ENCODE assay signal across 12 cellular contexts in genomic region chr14:100617715-100618693, GRCh38. TPM values are rescaled to one million over a fixed set of nuclear protein-coding genes. Genes with fewer than 3 reads are reported as not detected.
DNase-seq lines count a peak whose midpoint lies in the region; ATAC-seq, FAIRE-seq and TF ChIP-seq lines count a peak whose summit lies in the region.
"Had no signal": no experiment of that assay in that cellular context is flagged by ENCODE, and none has a peak within 500 bp of the region (broad histone marks: within the 10 kb centered on the region; RNA-seq: fewer than 3 reads in every experiment).

No MANE protein-coding gene starts in this region.

- TF ChIP-seq EP300 in GM12878 (IDR thresholded peaks at IDR 0.05; ENCODE audit: borderline replicate concordance in 1 of 2, control insufficient read depth in 1 of 2, low read depth in 2 of 2, low read length in 2 of 2), result no peak

- DNase-seq in activated T-cell treated with anti-CD3 and anti-CD28 coated beads, Interleukin-2, amount 50 U/mL, for 24 hours, result peak; percentile 25
- no peak for DNase-seq in activated T-cell treated with anti-CD3 and anti-CD28 coated beads, Interleukin-2, amount 50 U/mL, for 72 hours
- DNase-seq in GM12878 (ENCODE audit: low read depth, low spot score) (no peak), left kidney (ENCODE audit: low read depth, low spot score) (peak; percentile 34), thyroid gland (peak; percentile 42 to 57), breast epithelium (ENCODE audit: low spot score in 2 of 2) (no peak), dedifferentiated amniotic fluid mesenchymal stem cell (ENCODE audit: extremely low spot score) (no peak)
- no peak for DNase-seq in stimulated activated CD4-positive, alpha-beta T cell treated with anti-CD3 and anti-CD28 coated beads, Interleukin-4, amount 100 ng/mL, for 24 hours
- DNase-seq: ACHN, activated T-cell treated with anti-CD3 and anti-CD28 coated beads for 4 hours had no signal

- H3K4me2 ChIP-seq in GM12878 (ENCODE audit: control insufficient read depth, insufficient read depth), result no peak overlapping the region

- H3K27ac ChIP-seq in GM12878 (ENCODE audit: control insufficient read depth, insufficient read depth), result no peak overlapping the region
- no peak overlapping the region for H3K27ac ChIP-seq in thyroid gland
- no peak overlapping the region for H3K27ac ChIP-seq in breast epithelium
- H3K27ac ChIP-seq: ovary had no signal

- in situ Hi-C loops in GM12878 (cut with MboI), result no loop called here

- intact Hi-C loops in GM12878 (cut with micrococcal nuclease; ENCODE audit: unreplicated experiment), result no loop called here
- intact Hi-C loops in thyroid gland (cut with DNase I), result no loop called here
- intact Hi-C loops in breast epithelium (cut with DNase I; ENCODE audit: low total_unique reads), result no loop called here

- 37% methylated on average over 24 of the region's 24 CpGs for WGBS in GM12878 (ENCODE audit: insufficient coverage, insufficient replicate concordance, low lambda C conversion rate, missing lambda C conversion rate)
- WGBS in thyroid gland, 2 donors, result 9 to 12% methylated on average over 15 to 24 of the region's 24 CpGs

- ATAC-seq in activated T-cell treated with anti-CD3 and anti-CD28 coated beads, Interleukin-2, amount 50 U/mL, for 72 hours (replicated peaks in 1 of 2), result no peak
- peak; percentile 41; the same call in 2 of the 3 replicates for ATAC-seq in GM12878

- TF ChIP-seq CTCF in GM12878 (IDR thresholded peaks at IDR 0.05 in 2 of 3, conservative IDR thresholded peaks at IDR 0.05 in 1 of 3; ENCODE audit: control insufficient read depth in 2 of 3, extremely low read depth in 1 of 3, insufficient read depth in 1 of 3, low read depth in 3 of 3, low read length in 3 of 3), result no peak
- TF ChIP-seq CTCF in thyroid gland (IDR thresholded peaks at IDR 0.05), result no peak
- TF ChIP-seq CTCF in breast epithelium (IDR thresholded peaks at IDR 0.05), result no peak

- H3K36me3 ChIP-seq in GM12878 (ENCODE audit: control insufficient read depth in 2 of 2, insufficient read depth in 2 of 2, low read length in 1 of 2) (no peaks in the 10 kb centered on the region), thyroid gland (no peaks in the 10 kb centered on the region), breast epithelium (no peaks in the 10 kb centered on the region)
- H3K36me3 ChIP-seq: ovary had no signal

- RAD21 ChIA-PET in GM12878 (lab: Charles Lee; ENCODE audit: unreplicated experiment), result no interaction called here

- no peak overlapping the region for H3K27ac Mint-ChIP-seq in activated T-cell treated with anti-CD3 and anti-CD28 coated beads, Interleukin-2, amount 50 U/mL, for 24 hours
- no peak overlapping the region for H3K27ac Mint-ChIP-seq in activated T-cell treated with anti-CD3 and anti-CD28 coated beads, Interleukin-2, amount 50 U/mL, for 72 hours

- CTCF ChIA-PET in GM12878 (lab: Yijun Ruan, JAX), result interaction anchor here (1.4 kb wide), 1 partner anchor 27 kb away, joined by 3 read pairs; no protein-coding TSS in a partner anchor

- TF ChIP-seq POLR2A in GM12878 (IDR thresholded peaks at IDR 0.05; ENCODE audit: low read depth, low read length), result no peak
- no peak for TF ChIP-seq POLR2A in thyroid gland (IDR thresholded peaks at IDR 0.05)
- TF ChIP-seq POLR2A in breast epithelium (IDR thresholded peaks at IDR 0.05), result no peak

- H3K9me3 ChIP-seq in GM12878 (replicated peaks; ENCODE audit: control insufficient read depth, insufficient read depth, low read length) (no peaks in the 10 kb centered on the region), thyroid gland (no peaks in the 10 kb centered on the region), breast epithelium (no peaks in the 10 kb centered on the region)
- H3K9me3 ChIP-seq: ovary had no signal

- no peak for FAIRE-seq in GM12878 (lab: Jason Lieb, UNC)

- SMC1A ChIA-PET in GM12878 (lab: Charles Lee; ENCODE audit: uncharacterized antibody, unreplicated experiment), result interaction anchor here (1.1 kb wide), 1 partner anchor 232 kb away, joined by 4 read pairs; no protein-coding TSS in a partner anchor

- POLR2A ChIA-PET in GM12878 (lab: Charles Lee), result no interaction called here

- H3K9me3 Mint-ChIP-seq in activated T-cell treated with anti-CD3 and anti-CD28 coated beads, Interleukin-2, amount 50 U/mL, for 24 hours, result no peaks in the 10 kb centered on the region
- H3K9me3 Mint-ChIP-seq in activated T-cell treated with anti-CD3 and anti-CD28 coated beads, Interleukin-2, amount 50 U/mL, for 72 hours, result no peaks in the 10 kb centered on the region

- H3K4me3 Mint-ChIP-seq in activated T-cell treated with anti-CD3 and anti-CD28 coated beads, Interleukin-2, amount 50 U/mL, for 24 hours, result no peak overlapping the region
- H3K4me3 Mint-ChIP-seq in activated T-cell treated with anti-CD3 and anti-CD28 coated beads, Interleukin-2, amount 50 U/mL, for 72 hours, result no peak overlapping the region

- no peak for TF ChIP-seq RAD21 in GM12878 (IDR thresholded peaks at IDR 0.05; ENCODE audit: insufficient read depth, low read depth, low read length)

- no peaks in the 10 kb centered on the region for H3K27me3 Mint-ChIP-seq in activated T-cell treated with anti-CD3 and anti-CD28 coated beads, Interleukin-2, amount 50 U/mL, for 24 hours
- H3K27me3 Mint-ChIP-seq in activated T-cell treated with anti-CD3 and anti-CD28 coated beads, Interleukin-2, amount 50 U/mL, for 72 hours (ENCODE audit: low read depth), result no peaks in the 10 kb centered on the region

- H2AFZ ChIP-seq in GM12878 (ENCODE audit: control insufficient read depth, low read depth, low read length), result no peak overlapping the region

- no peaks in the 10 kb centered on the region for H3K79me2 ChIP-seq in GM12878 (ENCODE audit: control insufficient read depth, insufficient read depth, low read length)

- no peaks in the 10 kb centered on the region for H3K36me3 Mint-ChIP-seq in activated T-cell treated with anti-CD3 and anti-CD28 coated beads, Interleukin-2, amount 50 U/mL, for 24 hours (ENCODE audit: low read depth)
- no peaks in the 10 kb centered on the region for H3K36me3 Mint-ChIP-seq in activated T-cell treated with anti-CD3 and anti-CD28 coated beads, Interleukin-2, amount 50 U/mL, for 72 hours (ENCODE audit: insufficient read depth in 2 of 2)

- H3K4me1 ChIP-seq in GM12878 (ENCODE audit: control insufficient read depth, insufficient read depth, low read length), result no peaks in the 10 kb centered on the region
- H3K4me1 ChIP-seq in thyroid gland, result peaks cover 5 to 19% of the 10 kb centered on the region in 2 donors
- peaks cover 0 to 4% of the 10 kb centered on the region in 2 donors for H3K4me1 ChIP-seq in breast epithelium

- H4K20me1 ChIP-seq in GM12878 (ENCODE audit: control insufficient read depth, insufficient read depth), result no peaks in the 10 kb centered on the region

- no peak overlapping the region for H3K4me3 ChIP-seq in GM12878
- no peak overlapping the region for H3K4me3 ChIP-seq in thyroid gland (replicated peaks in 1 of 3)
- no peak overlapping the region for H3K4me3 ChIP-seq in breast epithelium
- H3K4me3 ChIP-seq: ovary had no signal

- H3K9ac ChIP-seq in GM12878 (ENCODE audit: control insufficient read depth, insufficient read depth, low read length), result no peak overlapping the region

- BruUV-seq in GM12878 (replicated peaks; lab: Mats Ljungman, UMichigan), result no TSS peak

- peaks cover 0 to 4% of the 10 kb centered on the region in 2 experiments; a peak in 2 of 4 replicates for H3K27me3 ChIP-seq in GM12878 (replicated peaks in 1 of 2; ENCODE audit: control insufficient read depth in 2 of 2, insufficient read depth in 2 of 2, low read length in 1 of 2)
- no peaks in the 10 kb centered on the region for H3K27me3 ChIP-seq in thyroid gland
- H3K27me3 ChIP-seq in breast epithelium, result peaks cover 0 to 5% of the 10 kb centered on the region in 2 donors
- H3K27me3 ChIP-seq: ovary had no signal

- H3K4me1 Mint-ChIP-seq in activated T-cell treated with anti-CD3 and anti-CD28 coated beads, Interleukin-2, amount 50 U/mL, for 24 hours (ENCODE audit: low read depth), result peaks cover 19% of the 10 kb centered on the region
- peaks cover 18% of the 10 kb centered on the region for H3K4me1 Mint-ChIP-seq in activated T-cell treated with anti-CD3 and anti-CD28 coated beads, Interleukin-2, amount 50 U/mL, for 72 hours (ENCODE audit: low read depth)

TF ChIP-seq in GM12878, 131 proteins besides CTCF, POLR2A, EP300 and RAD21 (continues in another document):
- TF ChIP-seq RB1 (IDR thresholded peaks at IDR 0.05; ENCODE audit: borderline replicate concordance) (no peak), CREM (IDR thresholded peaks at IDR 0.05; ENCODE audit: low read depth) (no peak), ZSCAN29 (IDR thresholded peaks at IDR 0.05) (no peak), POU2F2 (IDR thresholded peaks at IDR 0.05; ENCODE audit: borderline replicate concordance, low read depth, low read length) (no peak), YY1 (IDR thresholded peaks at IDR 0.05; ENCODE audit: low read depth, low read length) (no peak), SREBF2 (IDR thresholded peaks at IDR 0.05; ENCODE audit: low read length) (no peak)

RNA-seq across cellular contexts. Expression of gene BEGAIN, which starts 30.8 kb away (rescaled TPM):
- total RNA-seq in activated T-cell treated with anti-CD3 and anti-CD28 coated beads, Interleukin-2, amount 50 U/mL, for 72 hours, result 1 to 10 TPM; 2.6 to 2.8 TPM
- total RNA-seq in GM12878 (2013; cell fraction: nucleolus; rRNA removed), result 0.51 and 2.6 TPM in 2 replicates
- total RNA-seq in GM12878 (2014; rRNA removed), result 0.06 and 0.16 TPM in 2 replicates
- not detected in 2 replicates for total RNA-seq in GM12878 (2014; rRNA removed; fragmentation: Illumina TruSeq; extraction: Trizol)
- 0.24 and 0.31 TPM in 2 replicates for total RNA-seq in GM12878 (2021)
- polyA plus RNA-seq in GM12878 (2011; ENCODE audit: low read depth), result not detected
- 0.14 and 0.27 TPM in 2 replicates for polyA plus RNA-seq in GM12878 (2011; rRNA removed)
- polyA plus RNA-seq in GM12878 (2011; cell fraction: cytosol; rRNA removed), result 0.08 and 0.24 TPM in 2 replicates
- polyA plus RNA-seq in GM12878 (2011; cell fraction: nucleus; rRNA removed), result 0.57 and 0.70 TPM in 2 replicates
- 0.23 and 0.74 TPM in 2 replicates for polyA plus RNA-seq in GM12878 (2012)
- polyA plus RNA-seq in GM12878 (2014; fragmentation: Illumina TruSeq; extraction: Trizol), result 0.01 TPM in 1 of 2 replicates, not detected in the other
- not detected for polyA plus RNA-seq in GM12878 (2014; fragmentation: Nextera tagmentation; extraction: Ambion mirVana)
- polyA plus RNA-seq in GM12878 (2014; rRNA removed), result 0.03 and 0.04 TPM in 2 replicates
- not detected for polyA plus RNA-seq in GM12878 (2016; fragmentation: Nextera tagmentation; extraction: Ambion mirVana)
- polyA minus RNA-seq in GM12878 (2011; rRNA and poly(A)+ RNA removed), result 0.67 TPM in 1 of 2 replicates, not detected in the other
- 0.40 and 1.0 TPM in 2 replicates for polyA minus RNA-seq in GM12878 (2011; cell fraction: cytosol; rRNA and poly(A)+ RNA removed)
- 0.12 and 0.38 TPM in 2 replicates for polyA minus RNA-seq in GM12878 (2011; cell fraction: nucleus; rRNA and poly(A)+ RNA removed)
- 1 to 10 TPM in 1 of 4 donors, under 1 TPM in 2, not detected in 1; 0.22 to 1.3 (median 0.50) TPM for total RNA-seq in thyroid gland
- 1 to 10 TPM in 2 of 3 donors, under 1 TPM in 1; 0.64 to 4.1 (median 2.0) TPM for total RNA-seq in breast epithelium
- total RNA-seq: fibroblast of villous mesenchyme had no signal

Comparison
In these comparisons a context has a peak if more than half of its experiments do, and no peak if none do; other contexts are left out.
1. DNase-seq: peak in activated T-cell treated with anti-CD3 and anti-CD28 coated beads, Interleukin-2, amount 50 U/mL, for 24 hours (single experiment), left kidney (single experiment) and thyroid gland (2 of 2); none in activated T-cell treated with anti-CD3 and anti-CD28 coated beads, Interleukin-2, amount 50 U/mL, for 72 hours (0 of 2), GM12878 (single experiment), stimulated activated CD4-positive, alpha-beta T cell treated with anti-CD3 and anti-CD28 coated beads, Interleukin-4, amount 100 ng/mL, for 24 hours (single experiment), breast epithelium (0 of 2) and dedifferentiated amniotic fluid mesenchymal stem cell (single experiment).